16 cellular contexts compared by ENCODE assay signal in the genomic region with DNA sequence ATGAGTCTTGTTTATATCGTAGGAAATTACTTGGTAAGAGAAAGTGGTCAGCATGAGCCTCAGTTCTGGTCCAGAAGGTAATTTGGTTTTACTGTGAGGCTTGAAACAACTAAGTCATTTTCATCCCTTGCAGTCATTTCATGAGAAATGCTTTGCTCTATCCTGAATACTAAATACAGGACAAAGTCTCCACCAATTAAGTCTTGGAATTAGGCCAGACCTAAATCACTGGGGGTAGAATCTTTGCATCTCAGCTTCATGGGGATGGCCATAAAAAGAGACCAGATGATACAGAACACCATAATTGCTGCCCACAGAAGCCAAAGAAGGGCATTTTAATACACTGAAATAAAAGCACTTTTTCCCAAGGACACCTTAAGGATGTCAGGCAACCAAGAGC.
DNase-seq lines count a peak whose midpoint lies in the region; ATAC-seq lines count a peak whose summit lies in the region.
"Had no signal": no experiment of that assay in that cellular context is flagged by ENCODE, and none has a peak within 500 bp of the region (broad histone marks: within the 10 kb centered on the region; RNA-seq: fewer than 3 reads in every experiment).

No MANE protein-coding gene starts in this region.

- intact Hi-C loops in left colon (cut with DNase I, micrococcal nuclease): no loop called here

- DNase-seq in LoVo (ENCODE audit: low spot score) (peak; percentile 32), NCI-H1105 treated with DMSO at 0.1 percent for 48 hours (lab: John Stamatoyannopoulos, UW) (peak; percentile 90), NCI-H2227 (lab: John Stamatoyannopoulos, UW; ENCODE audit: unreplicated experiment) (peak; percentile 54), left colon (no peak), SIG-M5 treated with dmso at 0.1 percent for 504 hours (lab: John Stamatoyannopoulos, UW; ENCODE audit: unreplicated experiment) (no peak)
- DNase-seq: CD8-positive, alpha-beta T cell; DND-41; H9; NCI-H1436; NCI-H345; NCI-H524 treated with DMSO at 0.1 percent for 48 hours; Right ventricle myocardium superior; T-helper 1 cell; T1000 had no signal

- peak; percentile 95 for ATAC-seq in left colon
- no peak for ATAC-seq in HG02798 (IDR thresholded peaks at IDR 0.05; ENCODE audit: poor library complexity, unreplicated experiment)
- no peak for ATAC-seq in HG03521 (IDR thresholded peaks at IDR 0.05; ENCODE audit: unreplicated experiment)
- ATAC-seq: CD8-positive, alpha-beta T cell had no signal

Comparison
In these comparisons a context has a peak if more than half of its experiments do, and no peak if none do; other contexts are left out.
1. DNase-seq: peak in LoVo (single experiment), NCI-H1105 treated with DMSO at 0.1 percent for 48 hours (single experiment) and NCI-H2227 (single experiment); none in left colon (0 of 2) and SIG-M5 treated with dmso at 0.1 percent for 504 hours (single experiment).